11 cellular contexts compared by ENCODE assay signal in the genomic region with DNA sequence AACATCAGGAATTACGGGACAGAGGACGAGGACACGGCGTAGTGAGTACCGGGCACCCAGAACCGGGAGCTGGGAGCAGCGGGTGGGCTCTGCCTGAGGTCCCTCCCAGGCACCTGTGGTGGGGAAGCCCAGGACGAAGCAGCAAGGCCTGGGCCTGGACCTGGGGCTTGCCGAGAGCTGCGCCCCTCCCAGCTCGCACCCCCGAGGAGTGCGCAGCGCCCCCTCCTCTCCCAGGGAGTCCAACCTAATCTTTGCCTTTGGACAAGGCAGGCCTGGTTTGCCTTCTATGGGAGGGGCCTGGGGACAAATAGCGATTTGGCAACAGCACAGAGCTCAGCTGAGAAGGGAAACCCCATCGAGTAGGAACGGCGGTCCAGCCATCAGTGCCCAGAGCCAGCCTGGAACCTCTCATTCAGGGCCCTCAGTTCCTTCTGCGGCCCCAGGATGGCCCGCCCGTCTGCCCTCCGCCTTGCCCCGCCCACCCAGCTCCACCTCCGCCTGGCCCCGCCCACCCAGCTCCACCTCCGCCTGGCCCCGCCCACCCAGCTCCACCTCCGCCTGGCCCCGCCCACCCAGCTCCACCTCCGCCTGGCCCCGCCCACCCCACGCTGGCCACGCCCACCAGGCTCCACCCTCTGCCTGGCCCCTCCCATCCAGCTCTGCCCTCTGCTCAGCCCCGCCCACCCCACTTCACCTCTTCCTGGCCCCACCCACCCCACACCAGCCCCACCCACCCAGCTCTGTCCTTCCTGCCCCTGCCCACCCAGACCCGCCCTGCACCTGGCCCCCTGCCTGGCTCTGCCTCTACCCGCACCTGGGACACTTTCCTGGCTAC. TPM values are rescaled to one million over a fixed set of nuclear protein-coding genes. Genes with fewer than 3 reads are reported as not detected.
DNase-seq lines count a peak whose midpoint lies in the region; ATAC-seq, FAIRE-seq and TF ChIP-seq lines count a peak whose summit lies in the region.
"Had no signal": no experiment of that assay in that cellular context is flagged by ENCODE, and none has a peak within 500 bp of the region (broad histone marks: within the 10 kb centered on the region; RNA-seq: fewer than 3 reads in every experiment).

No MANE protein-coding gene starts in this region.

- in situ Hi-C loops in brain microvascular endothelial cell (cut with HindIII; ENCODE audit: low pct_ligation_motif_present, low sequenced_read_pairs), result no loop called here

- ATAC-seq in PC-3, result no peak
- peak in 2 of 4 donors; percentile 40 to 54 for ATAC-seq in psoas muscle
- no peak for ATAC-seq in GM18909 (IDR thresholded peaks at IDR 0.05; ENCODE audit: poor library complexity, unreplicated experiment)
- no peak for ATAC-seq in HG02870 (IDR thresholded peaks at IDR 0.05; ENCODE audit: unreplicated experiment)
- ATAC-seq in GM18498 (IDR thresholded peaks at IDR 0.05; ENCODE audit: unreplicated experiment), result no peak

- no peaks in the 10 kb centered on the region for H3K9me3 ChIP-seq in PC-3 (ENCODE audit: low read length)
- H3K9me3 ChIP-seq in psoas muscle, result no peaks in the 10 kb centered on the region

- no peak overlapping the region for H3K27ac Mint-ChIP-seq in activated naive CD8-positive, alpha-beta T cell treated with anti-CD3 and anti-CD28 coated beads for 36 hours
- H3K27ac Mint-ChIP-seq: nephron had no signal

- H3K27me3 Mint-ChIP-seq in activated naive CD8-positive, alpha-beta T cell treated with anti-CD3 and anti-CD28 coated beads for 36 hours, result peaks cover 29% of the 10 kb centered on the region

- peaks cover 7% of the 10 kb centered on the region for H3K4me1 Mint-ChIP-seq in activated naive CD8-positive, alpha-beta T cell treated with anti-CD3 and anti-CD28 coated beads for 36 hours

- POLR2A ChIA-PET in PC-3 (lab: Charles Lee; ENCODE audit: unreplicated experiment), result no interaction called here

- H3K9me3 Mint-ChIP-seq in activated naive CD8-positive, alpha-beta T cell treated with anti-CD3 and anti-CD28 coated beads for 36 hours, result no peaks in the 10 kb centered on the region
- H3K9me3 Mint-ChIP-seq: nephron had no signal

- H3K27ac ChIP-seq in PC-3 (ENCODE audit: low read length) (no peak overlapping the region), psoas muscle (no peak overlapping the region), brain microvascular endothelial cell (no peak overlapping the region)
- H3K27ac ChIP-seq: KMS-11 had no signal

- H4K20me1 ChIP-seq in PC-3 (ENCODE audit: low read length), result no peaks in the 10 kb centered on the region

- H3K4me3 ChIP-seq in PC-3 (ENCODE audit: low read length) (no peak overlapping the region), psoas muscle (no peak overlapping the region), brain microvascular endothelial cell (ENCODE audit: low read depth, low read length) (no peak overlapping the region)

- no peaks in the 10 kb centered on the region for H3K9me2 ChIP-seq in PC-3 (replicated peaks; ENCODE audit: low read length)

- peaks cover 17% of the 10 kb centered on the region for H3K27me3 ChIP-seq in PC-3 (ENCODE audit: low read length)
- H3K27me3 ChIP-seq in psoas muscle (ENCODE audit: insufficient read depth in 3 of 3, low read length in 2 of 3), result peaks cover 0 to 3% (median 2%) of the 10 kb centered on the region in 3 donors
- no peaks in the 10 kb centered on the region for H3K27me3 ChIP-seq in brain microvascular endothelial cell (replicated peaks)

- H3K4me3 Mint-ChIP-seq in activated naive CD8-positive, alpha-beta T cell treated with anti-CD3 and anti-CD28 coated beads for 36 hours, result no peak overlapping the region
- H3K4me3 Mint-ChIP-seq: nephron had no signal

- intact Hi-C loops in PC-3 (cut with micrococcal nuclease), result loop anchor here (10.0 kb wide), 1 partner anchor 293 kb away; no protein-coding TSS in a partner anchor
- intact Hi-C loops in psoas muscle (cut with DNase I), result loop anchor here in 1 of 2 donors (10.0 kb wide), 1 partner anchor 473 kb away; no protein-coding TSS in a partner anchor

- H2AFZ ChIP-seq in PC-3 (ENCODE audit: low read length), result no peak overlapping the region

- no peaks in the 10 kb centered on the region for H3K79me2 ChIP-seq in PC-3 (ENCODE audit: low read length)

- H3K4me2 ChIP-seq in PC-3 (ENCODE audit: low read length), result no peak overlapping the region
- H3K4me2 ChIP-seq: KMS-11 had no signal

- H3F3A ChIP-seq in PC-3 (ENCODE audit: low read length, unreplicated experiment), result no peaks in the 10 kb centered on the region

- H3K36me3 ChIP-seq in PC-3 (ENCODE audit: low read depth, low read length) (no peaks in the 10 kb centered on the region), psoas muscle (ENCODE audit: insufficient read depth in 1 of 2, low read depth in 1 of 2) (no peaks in the 10 kb centered on the region), brain microvascular endothelial cell (replicated peaks) (no peaks in the 10 kb centered on the region)

- DNase-seq in GM12892 (ENCODE audit: insufficient read length) (peak; percentile 25), PC-3 (peak; percentile 16), psoas muscle (peak; percentile 13 to 51), brain microvascular endothelial cell (no peak)
- peak; percentile 50 for DNase-seq in activated naive CD8-positive, alpha-beta T cell treated with anti-CD3 and anti-CD28 coated beads for 36 hours

- H3K4me1 ChIP-seq in PC-3 (ENCODE audit: insufficient read depth, low read length) (no peaks in the 10 kb centered on the region), psoas muscle (no peaks in the 10 kb centered on the region)

- BruUV-seq in PC-3 (replicated peaks; lab: Mats Ljungman, UMichigan), result no TSS peak

- WGBS in psoas muscle, 3 donors, result 83 to 95% (median 86%) methylated on average over 25 to 36 of the region's 36 CpGs

- no peaks in the 10 kb centered on the region for H3K36me3 Mint-ChIP-seq in activated naive CD8-positive, alpha-beta T cell treated with anti-CD3 and anti-CD28 coated beads for 36 hours

- no peak for FAIRE-seq in GM12892 (lab: Jason Lieb, UNC)
- FAIRE-seq: GM19239 had no signal

- no peak overlapping the region for H3K9ac ChIP-seq in PC-3 (ENCODE audit: low read length)
- H3K9ac ChIP-seq: KMS-11 had no signal

- TF ChIP-seq POLR2A in GM12892 (IDR thresholded peaks at IDR 0.05; ENCODE audit: low read depth, low read length), result no peak

- TF ChIP-seq CTCF in PC-3 (conservative IDR thresholded peaks at IDR 0.05; ENCODE audit: low read depth, low read length), result no peak
- no peak for TF ChIP-seq CTCF in psoas muscle (IDR thresholded peaks at IDR 0.05)
- no peak for TF ChIP-seq CTCF in brain microvascular endothelial cell (IDR thresholded peaks at IDR 0.05; ENCODE audit: low read depth, low read length, missing control alignments)

- CTCF ChIA-PET in PC-3 (lab: Charles Lee), result no interaction called here

RNA-seq across cellular contexts. Expression of a gene that starts 32.5 kb away (rescaled TPM):
- polyA plus RNA-seq in GM12892 (2012; ENCODE audit: missing spikeins), result 0.04 TPM
- total RNA-seq in PC-3 (2014; rRNA removed) (not detected in 2 replicates), psoas muscle (under 1 TPM in 1 of 4 donors, not detected in 3; 0.10 TPM)
- not detected for total RNA-seq in activated naive CD8-positive, alpha-beta T cell treated with anti-CD3 and anti-CD28 coated beads for 36 hours
- under 1 TPM in 2 of 3 donors, not detected in 1; under 0.01 to 0.01 TPM for polyA plus RNA-seq in psoas muscle

RNA-seq across cellular contexts. Expression of a gene that starts 39.8 kb away (rescaled TPM):
- polyA plus RNA-seq in GM12892 (2012; ENCODE audit: missing spikeins), result not detected
- total RNA-seq in PC-3 (2014; rRNA removed) (not detected in 2 replicates), psoas muscle (under 1 TPM in 3 of 4 donors, not detected in 1; 0.06 to 0.84 (median 0.44) TPM)
- total RNA-seq in activated naive CD8-positive, alpha-beta T cell treated with anti-CD3 and anti-CD28 coated beads for 36 hours, result not detected
- under 1 TPM in 2 of 3 donors, not detected in 1; 0.05 to 0.08 TPM for polyA plus RNA-seq in psoas muscle
